Comparison of ENCODE assay signal across 19 cellular contexts in genomic region chr4:103152381-103152780, GRCh38. TPM values are rescaled to one million over a fixed set of nuclear protein-coding genes. Genes with fewer than 3 reads are reported as not detected.
A peak's percentile ranks its signal among the peaks of the same experiment; 100 is the strongest.
DNase-seq lines count a peak whose midpoint lies in the region; ATAC-seq, FAIRE-seq and TF ChIP-seq lines count a peak whose summit lies in the region.
"Had no signal": no experiment of that assay in that cellular context is flagged by ENCODE, and none has a peak within 500 bp of the region (broad histone marks: within the 10 kb centered on the region; RNA-seq: fewer than 3 reads in every experiment).

No MANE protein-coding gene starts in this region.

- peak; percentile 49 for FAIRE-seq in small intestine (lab: Jason Lieb, UNC)
- FAIRE-seq: A549, H54 had no signal

- H2AFZ ChIP-seq in PC-3 (ENCODE audit: low read length) = 0 out of 2 replicates have a peak overlapping the region, but pooled peaks have one; percentile 18

- H3K79me2 ChIP-seq in PC-3 (ENCODE audit: low read length) = no peaks in the 10 kb centered on the region

- H3K9me3 ChIP-seq in PC-3 (ENCODE audit: low read length) (no peaks in the 10 kb centered on the region), small intestine (ENCODE audit: control insufficient read depth, low read depth) (no peaks in the 10 kb centered on the region)
- H3K9me3 ChIP-seq: A549 had no signal

- H3K4me1 Mint-ChIP-seq in activated naive CD8-positive, alpha-beta T cell treated with anti-CD3 and anti-CD28 coated beads, Interleukin-2, amount 10 ng/mL, durations not matched to agents 7 days and 5 days = no peaks in the 10 kb centered on the region
- no peaks in the 10 kb centered on the region for H3K4me1 Mint-ChIP-seq in activated naive CD8-positive, alpha-beta T cell treated with anti-CD3 and anti-CD28 coated beads, Interleukin-2, amount 50 U/mL, for 24 hours
- peaks cover 14 to 19% of the 10 kb centered on the region in 2 donors for H3K4me1 Mint-ChIP-seq in natural killer cell
- H3K4me1 Mint-ChIP-seq in natural killer cell treated with Interleukin-12 subunit alpha and Interleukin-12 subunit beta and Interleukin-15 and Interleukin-18, amount 100 ng/mL, for 72 hours (ENCODE audit: low read depth in 2 of 2) = peaks cover 9 to 14% of the 10 kb centered on the region in 2 donors

- POLR2A ChIA-PET in activated naive CD8-positive, alpha-beta T cell treated with anti-CD3 and anti-CD28 coated beads, Interleukin-2, amount 10 ng/mL, durations not matched to agents 7 days and 5 days (lab: Charles Lee) = no interaction called here
- POLR2A ChIA-PET in PC-3 (lab: Charles Lee; ENCODE audit: unreplicated experiment) = no interaction called here

- CTCF ChIA-PET in PC-3 (lab: Charles Lee) = no interaction called here

- WGBS in small intestine, 3 donors = 88 to 94% (median 92%) methylated on average over 3 of the region's 3 CpGs

- H3K9ac ChIP-seq in PC-3 (ENCODE audit: low read length) = peak overlapping the region; percentile 67; the same call in 1 of the 2 replicates

- peaks cover 72% of the 10 kb centered on the region for H3K36me3 Mint-ChIP-seq in activated naive CD8-positive, alpha-beta T cell treated with anti-CD3 and anti-CD28 coated beads, Interleukin-2, amount 10 ng/mL, durations not matched to agents 7 days and 5 days
- peaks cover 54% of the 10 kb centered on the region for H3K36me3 Mint-ChIP-seq in activated naive CD8-positive, alpha-beta T cell treated with anti-CD3 and anti-CD28 coated beads, Interleukin-2, amount 50 U/mL, for 24 hours (ENCODE audit: low read depth)
- peaks cover 8% of the 10 kb centered on the region for H3K36me3 Mint-ChIP-seq in natural killer cell
- H3K36me3 Mint-ChIP-seq in natural killer cell treated with Interleukin-12 subunit alpha and Interleukin-12 subunit beta and Interleukin-15 and Interleukin-18, amount 100 ng/mL, for 72 hours = peaks cover 30% of the 10 kb centered on the region

- no peaks in the 10 kb centered on the region for H3K9me2 ChIP-seq in PC-3 (replicated peaks; ENCODE audit: low read length)

- intact Hi-C loops in natural killer cell (cut with micrococcal nuclease) = no loop called here
- intact Hi-C loops in PC-3 (cut with micrococcal nuclease) = loop anchor here (5.0 kb wide), 1 partner anchor 45 kb away; the partner anchor contains the start of gene CENPE

- no peaks in the 10 kb centered on the region for H4K20me1 ChIP-seq in PC-3 (ENCODE audit: low read length)

- no TSS peak for BruUV-seq in PC-3 (replicated peaks; lab: Mats Ljungman, UMichigan)

- H3K27me3 ChIP-seq in PC-3 (ENCODE audit: low read length) (no peaks in the 10 kb centered on the region), small intestine (ENCODE audit: control insufficient read depth in 2 of 2, insufficient read depth in 2 of 2, low read length in 2 of 2) (no peaks in the 10 kb centered on the region)

- H3K27ac Mint-ChIP-seq in activated naive CD8-positive, alpha-beta T cell treated with anti-CD3 and anti-CD28 coated beads, Interleukin-2, amount 10 ng/mL, durations not matched to agents 7 days and 5 days = peak overlapping the region; percentile 38
- H3K27ac Mint-ChIP-seq in activated naive CD8-positive, alpha-beta T cell treated with anti-CD3 and anti-CD28 coated beads, Interleukin-2, amount 50 U/mL, for 24 hours = no peak overlapping the region
- H3K27ac Mint-ChIP-seq in natural killer cell = peak overlapping the region; percentile 21 to 35
- peak overlapping the region in 1 of 2 donors; percentile 29 for H3K27ac Mint-ChIP-seq in natural killer cell treated with Interleukin-12 subunit alpha and Interleukin-12 subunit beta and Interleukin-15 and Interleukin-18, amount 100 ng/mL, for 72 hours

- H3K27ac ChIP-seq in PC-3 (ENCODE audit: low read length) (peak overlapping the region; percentile 97), small intestine (ENCODE audit: low read depth in 1 of 2, low read length in 1 of 2) (no peak overlapping the region)

- H3K4me1 ChIP-seq in PC-3 (ENCODE audit: insufficient read depth, low read length) = peaks cover 33% of the 10 kb centered on the region
- no peaks in the 10 kb centered on the region for H3K4me1 ChIP-seq in small intestine (ENCODE audit: control insufficient read depth in 2 of 2, insufficient read depth in 1 of 2, low read depth in 1 of 2, low read length in 1 of 2)

- H3K27me3 Mint-ChIP-seq in activated naive CD8-positive, alpha-beta T cell treated with anti-CD3 and anti-CD28 coated beads, Interleukin-2, amount 10 ng/mL, durations not matched to agents 7 days and 5 days = no peaks in the 10 kb centered on the region
- H3K27me3 Mint-ChIP-seq in activated naive CD8-positive, alpha-beta T cell treated with anti-CD3 and anti-CD28 coated beads, Interleukin-2, amount 50 U/mL, for 24 hours = no peaks in the 10 kb centered on the region
- no peaks in the 10 kb centered on the region for H3K27me3 Mint-ChIP-seq in natural killer cell (ENCODE audit: low read depth in 2 of 2)
- no peaks in the 10 kb centered on the region for H3K27me3 Mint-ChIP-seq in natural killer cell treated with Interleukin-12 subunit alpha and Interleukin-12 subunit beta and Interleukin-15 and Interleukin-18, amount 100 ng/mL, for 72 hours
- H3K27me3 Mint-ChIP-seq: CD4-positive, alpha-beta memory T cell had no signal

- H3K4me3 ChIP-seq in PC-3 (ENCODE audit: low read length) (no peak overlapping the region), small intestine (ENCODE audit: low read depth in 1 of 2, low read length in 2 of 2) (no peak overlapping the region)
- H3K4me3 ChIP-seq: A549 had no signal

- TF ChIP-seq CTCF in natural killer cell (IDR thresholded peaks at IDR 0.05) (no peak), PC-3 (conservative IDR thresholded peaks at IDR 0.05; ENCODE audit: low read depth, low read length) (no peak)

- H3K36me3 ChIP-seq in PC-3 (ENCODE audit: low read depth, low read length) (peaks cover 39% of the 10 kb centered on the region), small intestine (ENCODE audit: control insufficient read depth in 2 of 2, insufficient read depth in 2 of 2, low read length in 2 of 2) (no peaks in the 10 kb centered on the region)

- H3K4me2 ChIP-seq in PC-3 (ENCODE audit: low read length) = peak overlapping the region; percentile 64

- peaks cover 1% of the 10 kb centered on the region for H3K9me3 Mint-ChIP-seq in activated naive CD8-positive, alpha-beta T cell treated with anti-CD3 and anti-CD28 coated beads, Interleukin-2, amount 10 ng/mL, durations not matched to agents 7 days and 5 days
- peaks cover 1% of the 10 kb centered on the region for H3K9me3 Mint-ChIP-seq in activated naive CD8-positive, alpha-beta T cell treated with anti-CD3 and anti-CD28 coated beads, Interleukin-2, amount 50 U/mL, for 24 hours
- H3K9me3 Mint-ChIP-seq in natural killer cell = no peaks in the 10 kb centered on the region
- H3K9me3 Mint-ChIP-seq in natural killer cell treated with Interleukin-12 subunit alpha and Interleukin-12 subunit beta and Interleukin-15 and Interleukin-18, amount 100 ng/mL, for 72 hours = no peaks in the 10 kb centered on the region

- no peaks in the 10 kb centered on the region for H3F3A ChIP-seq in PC-3 (ENCODE audit: low read length, unreplicated experiment)

- DNase-seq in activated naive CD8-positive, alpha-beta T cell treated with anti-CD3 and anti-CD28 coated beads, Interleukin-2, amount 10 ng/mL, durations not matched to agents 7 days and 5 days = no peak
- DNase-seq in activated naive CD8-positive, alpha-beta T cell treated with anti-CD3 and anti-CD28 coated beads, Interleukin-2, amount 50 U/mL, for 24 hours = no peak
- no peak for DNase-seq in natural killer cell
- no peak for DNase-seq in natural killer cell treated with Interleukin-12 subunit alpha and Interleukin-12 subunit beta and Interleukin-15 and Interleukin-18, amount 100 ng/mL, for 72 hours (ENCODE audit: low spot score)
- peak; percentile 25 for DNase-seq in PC-3
- DNase-seq in small intestine = no peak
- no peak for DNase-seq in NCI-H1694 treated with DMSO at 0.1 percent for 48 hours (lab: John Stamatoyannopoulos, UW)
- DNase-seq in NCI-H1436 treated with DMSO at 0.1 percent for 48 hours (lab: John Stamatoyannopoulos, UW) = no peak
- DNase-seq: 8988T; C1 segment of cervical spinal cord; Calu3; CD4-positive, alpha-beta memory T cell; COR-L47; DMS53; DMS79 treated with DMSO at 0.1 percent for 48 hours; GOT3; HCEC 1CT had no signal

- ATAC-seq in activated naive CD8-positive, alpha-beta T cell treated with anti-CD3 and anti-CD28 coated beads, Interleukin-2, amount 10 ng/mL, durations not matched to agents 7 days and 5 days (ENCODE audit: low read depth) = no peak
- ATAC-seq in activated naive CD8-positive, alpha-beta T cell treated with anti-CD3 and anti-CD28 coated beads, Interleukin-2, amount 50 U/mL, for 24 hours = no peak
- no peak for ATAC-seq in natural killer cell
- no peak for ATAC-seq in natural killer cell treated with Interleukin-12 subunit alpha and Interleukin-12 subunit beta and Interleukin-15 and Interleukin-18, amount 100 ng/mL, for 72 hours
- ATAC-seq in PC-3 = no peak
- ATAC-seq: A549 had no signal

- H3K4me3 Mint-ChIP-seq in activated naive CD8-positive, alpha-beta T cell treated with anti-CD3 and anti-CD28 coated beads, Interleukin-2, amount 10 ng/mL, durations not matched to agents 7 days and 5 days = no peak overlapping the region
- H3K4me3 Mint-ChIP-seq in activated naive CD8-positive, alpha-beta T cell treated with anti-CD3 and anti-CD28 coated beads, Interleukin-2, amount 50 U/mL, for 24 hours = no peak overlapping the region
- H3K4me3 Mint-ChIP-seq in natural killer cell = peak overlapping the region; percentile 2
- H3K4me3 Mint-ChIP-seq in natural killer cell treated with Interleukin-12 subunit alpha and Interleukin-12 subunit beta and Interleukin-15 and Interleukin-18, amount 100 ng/mL, for 72 hours = no peak overlapping the region
- H3K4me3 Mint-ChIP-seq: CD4-positive, alpha-beta memory T cell had no signal

RNA-seq across cellular contexts. Expression of gene CENPE, which starts 45.8 kb away (rescaled TPM):
- total RNA-seq in activated naive CD8-positive, alpha-beta T cell treated with anti-CD3 and anti-CD28 coated beads, Interleukin-2, amount 10 ng/mL, durations not matched to agents 7 days and 5 days = 10 to 100 TPM; 44.7 to 51.4 TPM
- total RNA-seq in natural killer cell = 1 to 10 TPM; 2.7 to 6.9 (median 4.8) TPM
- 10 to 100 TPM; 29.7 to 69.6 TPM for total RNA-seq in natural killer cell treated with Interleukin-12 subunit alpha and Interleukin-12 subunit beta and Interleukin-15 and Interleukin-18, amount 100 ng/mL, for 72 hours
- total RNA-seq in PC-3 (2014; rRNA removed) = 15.3 and 17.3 TPM in 2 replicates
- polyA plus RNA-seq in small intestine = 1 to 10 TPM in 1 of 3 donors, under 1 TPM in 2; under 0.01 to 5.9 (median 0.45) TPM

RNA-seq across cellular contexts. Expression of gene BDH2, which starts 52.7 kb away (rescaled TPM):
- total RNA-seq in activated naive CD8-positive, alpha-beta T cell treated with anti-CD3 and anti-CD28 coated beads, Interleukin-2, amount 10 ng/mL, durations not matched to agents 7 days and 5 days = 10 to 100 TPM; 22.0 to 22.2 TPM
- 10 to 100 TPM; 12.1 to 16.6 (median 15.9) TPM for total RNA-seq in natural killer cell
- 10 to 100 TPM in 1 of 2 donors, 1 to 10 TPM in 1; 9.1 to 13.5 TPM for total RNA-seq in natural killer cell treated with Interleukin-12 subunit alpha and Interleukin-12 subunit beta and Interleukin-15 and Interleukin-18, amount 100 ng/mL, for 72 hours
- 10.5 and 16.0 TPM in 2 replicates for total RNA-seq in PC-3 (2014; rRNA removed)
- polyA plus RNA-seq in small intestine = 100 to 1,000 TPM in 2 of 3 donors, 10 to 100 TPM in 1; 73.3 to 317 (median 185) TPM
